In the genomic region with DNA sequence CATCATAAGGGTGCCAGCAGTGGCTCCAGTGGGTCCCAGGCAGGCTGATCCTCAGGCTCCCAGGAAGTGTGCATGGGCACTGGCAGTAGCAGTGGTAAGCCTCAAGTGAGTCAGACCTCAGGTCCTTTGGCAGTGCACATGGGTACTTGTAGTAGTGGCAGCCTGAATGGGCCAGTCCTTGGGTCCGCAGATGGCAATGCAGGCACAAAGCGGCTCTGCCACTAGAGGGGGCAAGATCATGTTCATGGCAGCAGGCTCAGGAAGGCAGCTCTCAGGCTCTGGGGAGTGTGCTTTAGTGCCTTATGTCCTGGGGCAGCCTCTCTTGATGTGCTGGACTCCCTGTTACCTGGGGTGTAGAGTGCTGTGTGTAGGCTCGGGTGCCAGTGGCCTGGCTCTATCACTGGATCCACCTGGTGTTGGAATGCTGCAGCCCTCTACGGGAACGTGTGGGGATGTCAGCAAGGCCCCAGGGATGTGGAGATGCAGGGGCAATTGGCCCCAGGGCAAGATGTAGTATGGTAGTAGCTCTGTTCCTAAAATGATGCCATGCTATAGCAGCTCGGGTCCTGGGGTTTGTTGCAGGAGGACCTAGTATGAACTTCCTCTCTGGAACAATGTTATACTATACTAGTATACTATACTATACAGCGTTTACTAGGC, we compare ENCODE assay signal across 8 cellular contexts. TPM values are rescaled to one million over a fixed set of nuclear protein-coding genes. Genes with fewer than 3 reads are reported as not detected.
DNase-seq lines count a peak whose midpoint lies in the region; ATAC-seq, FAIRE-seq and TF ChIP-seq lines count a peak whose summit lies in the region.

No MANE protein-coding gene starts in this region.

- no peaks in the 10 kb centered on the region for H3K9me3 ChIP-seq in Panc1 (ENCODE audit: control insufficient read depth, insufficient read depth, low read depth, low read length)
- no peaks in the 10 kb centered on the region for H3K9me3 ChIP-seq in gastroesophageal sphincter

- no peak overlapping the region for H3K27ac ChIP-seq in Panc1 (ENCODE audit: low read length)
- H3K27ac ChIP-seq in gastroesophageal sphincter = no peak overlapping the region
- H3K27ac ChIP-seq in coronary artery = no peak overlapping the region

- POLR2A ChIA-PET in Panc1 (lab: Charles Lee) = no interaction called here

- 53 to 67% methylated on average over 1 to 4 of the region's 7 CpGs for WGBS in gastroesophageal sphincter (ENCODE audit: low coverage in 1 of 2), 2 donors

- intact Hi-C loops in Panc1 (cut with micrococcal nuclease; ENCODE audit: unreplicated experiment) = no loop called here

- TF ChIP-seq CTCF in D721Med (IDR thresholded peaks at IDR 0.05; ENCODE audit: insufficient read depth, missing control alignments) = peak; percentile 83
- peak; percentile 90 for TF ChIP-seq CTCF in Panc1 (IDR thresholded peaks at IDR 0.05)
- TF ChIP-seq CTCF in gastroesophageal sphincter (IDR thresholded peaks at IDR 0.05) = peak in 1 of 4 experiments; percentile 29
- no peak for TF ChIP-seq CTCF in coronary artery (IDR thresholded peaks at IDR 0.05)

- DNase-seq in D721Med (ENCODE audit: insufficient read length, low spot score) (no peak), HPDE6-E6E7 (ENCODE audit: extremely low spot score) (peak; percentile 59), Panc1 (ENCODE audit: low read depth, low spot score) (peak; percentile 73), retina (peak; percentile 13), coronary artery (ENCODE audit: low spot score) (no peak)
- DNase-seq in activated T-cell treated with anti-CD3 and anti-CD28 coated beads, Interleukin-2, amount 50 U/mL, for 48 hours = peak; percentile 75 to 78

- no peak for TF ChIP-seq POLR2A in gastroesophageal sphincter (IDR thresholded peaks at IDR 0.05)

- FAIRE-seq in D721Med (lab: Jason Lieb, UNC) = no peak

- no peak for TF ChIP-seq EP300 in gastroesophageal sphincter (IDR thresholded peaks at IDR 0.05)

- H3K27me3 ChIP-seq in Panc1 (ENCODE audit: control insufficient read depth, insufficient read depth, low read length) (peaks cover 3% of the 10 kb centered on the region; the same call in 1 of the 2 replicates), gastroesophageal sphincter (no peaks in the 10 kb centered on the region)

- H3K36me3 ChIP-seq in Panc1 (ENCODE audit: control insufficient read depth, insufficient read depth, low read length) (no peaks in the 10 kb centered on the region), gastroesophageal sphincter (peaks cover 0 to 11% of the 10 kb centered on the region in 2 donors)

- in situ Hi-C loops in Panc1 (cut with HindIII; ENCODE audit: low pct_unique_long_range_greater_than_20kb, low sequenced_read_pairs) = no loop called here

- ATAC-seq in Panc1 (peak; percentile 98), gastroesophageal sphincter (peak; percentile 10), HG03280 (IDR thresholded peaks at IDR 0.05; ENCODE audit: unreplicated experiment) (no peak)

- no TSS peak for BruUV-seq in Panc1 (replicated peaks; lab: Mats Ljungman, UMichigan)

- no peak overlapping the region for H3K4me3 ChIP-seq in Panc1 (ENCODE audit: low read depth in 2 of 2, low read length in 2 of 2)
- H3K4me3 ChIP-seq in gastroesophageal sphincter = no peak overlapping the region
- H3K4me3 ChIP-seq in coronary artery = no peak overlapping the region

- no peaks in the 10 kb centered on the region for H3K4me1 ChIP-seq in Panc1 (ENCODE audit: control insufficient read depth, insufficient read depth, low read length)
- H3K4me1 ChIP-seq in gastroesophageal sphincter = no peaks in the 10 kb centered on the region

- CTCF ChIA-PET in Panc1 (lab: Charles Lee) = interaction anchor here (0.5 kb wide), 1 partner anchor 33 kb away, joined by 5 read pairs; no protein-coding TSS in a partner anchor

RNA-seq across cellular contexts. Expression of a gene that starts 11.0 kb away (rescaled TPM):
- total RNA-seq in Panc1 (2021; ENCODE audit: unreplicated experiment) = 0.44 TPM
- not detected for polyA plus RNA-seq in Panc1 (2012; ENCODE audit: insufficient read length)
- 10 to 100 TPM in 1 of 4 donors, 1 to 10 TPM in 3; 4.5 to 24.8 (median 6.8) TPM for total RNA-seq in gastroesophageal sphincter

RNA-seq across cellular contexts. Expression of a gene that starts 31.4 kb away (rescaled TPM):
- total RNA-seq in Panc1 (2021; ENCODE audit: unreplicated experiment) (20.4 TPM), gastroesophageal sphincter (10 to 100 TPM in 3 of 4 donors, 1 to 10 TPM in 1; 7.7 to 21.8 (median 12.2) TPM)
- 8.7 TPM for polyA plus RNA-seq in Panc1 (2012; ENCODE audit: insufficient read length)

RNA-seq across cellular contexts. Expression of a gene that starts 31.5 kb away (rescaled TPM):
- total RNA-seq in Panc1 (2021; ENCODE audit: unreplicated experiment) (13.6 TPM), gastroesophageal sphincter (1 to 10 TPM; 2.2 to 6.9 (median 3.7) TPM)
- polyA plus RNA-seq in Panc1 (2012; ENCODE audit: insufficient read length) = 3.6 TPM

RNA-seq across cellular contexts. Expression of a gene that starts 33.2 kb away (rescaled TPM):
- 36.2 TPM for total RNA-seq in Panc1 (2021; ENCODE audit: unreplicated experiment)
- 24.1 TPM for polyA plus RNA-seq in Panc1 (2012; ENCODE audit: insufficient read length)
- 100 to 1,000 TPM in 2 of 4 donors, 10 to 100 TPM in 2; 59.6 to 120 (median 91.8) TPM for total RNA-seq in gastroesophageal sphincter

Comparison
In these comparisons a context has a peak if more than half of its experiments do, and no peak if none do; other contexts are left out.
1. DNase-seq: peak in HPDE6-E6E7 (single experiment), Panc1 (single experiment), activated T-cell treated with anti-CD3 and anti-CD28 coated beads, Interleukin-2, amount 50 U/mL, for 48 hours (2 of 2) and retina (single experiment); none in D721Med (single experiment) and coronary artery (single experiment).